ENCODE assay signal across 8 cellular contexts in genomic region chr16:682493-683395, GRCh38. TPM values are rescaled to one million over a fixed set of nuclear protein-coding genes. Genes with fewer than 3 reads are reported as not detected.
DNase-seq lines count a peak whose midpoint lies in the region; ATAC-seq and TF ChIP-seq lines count a peak whose summit lies in the region.

No MANE protein-coding gene starts in this region.

- H3K4me1 Mint-ChIP-seq in endodermal cell = peaks cover 17% of the 10 kb centered on the region
- H3K4me1 Mint-ChIP-seq in osteocyte (ENCODE audit: unreplicated experiment) = peaks cover 23% of the 10 kb centered on the region

- H3K27ac Mint-ChIP-seq in endodermal cell (peak overlapping the region; percentile 84), osteocyte (ENCODE audit: unreplicated experiment) (no peak overlapping the region)

- no peaks in the 10 kb centered on the region for H3F3A ChIP-seq in PC-3 (ENCODE audit: low read length, unreplicated experiment)

- H3K4me2 ChIP-seq in PC-3 (ENCODE audit: low read length) = peak overlapping the region; percentile 90

- CTCF ChIA-PET in PC-3 (lab: Charles Lee) = no interaction called here
- CTCF ChIA-PET in GM10248 (lab: Yijun Ruan, JAX) = interaction anchor here (3.2 kb wide), 1 partner anchor 23 kb away, joined by 12 read pairs; no protein-coding TSS in a partner anchor

- POLR2A ChIA-PET in PC-3 (lab: Charles Lee; ENCODE audit: unreplicated experiment) = no interaction called here
- POLR2A ChIA-PET in GM10248 (lab: Yijun Ruan, JAX) = no interaction called here

- H3K9me3 Mint-ChIP-seq in endodermal cell = no peaks in the 10 kb centered on the region
- no peaks in the 10 kb centered on the region for H3K9me3 Mint-ChIP-seq in osteocyte (ENCODE audit: unreplicated experiment)

- H4K20me1 ChIP-seq in PC-3 (ENCODE audit: low read length) = peaks cover 10% of the 10 kb centered on the region; the same call in 1 of the 2 replicates

- H3K27ac ChIP-seq in PC-3 (ENCODE audit: low read length) (peak overlapping the region; percentile 53; the same call in 1 of the 2 replicates), endodermal cell (ENCODE audit: low read depth, low read length) (no peak overlapping the region)

- H3K79me2 ChIP-seq in PC-3 (ENCODE audit: low read length) = peaks cover 35% of the 10 kb centered on the region

- no peak for TF ChIP-seq CTCF in GM06990 (IDR thresholded peaks at IDR 0.05; ENCODE audit: insufficient read depth, low read length, poor library complexity, severe bottlenecking)
- no peak for TF ChIP-seq CTCF in PC-3 (conservative IDR thresholded peaks at IDR 0.05; ENCODE audit: low read depth, low read length)
- TF ChIP-seq CTCF in endodermal cell (conservative IDR thresholded peaks at IDR 0.05) = peak; percentile 36
- TF ChIP-seq CTCF in osteocyte (IDR thresholded peaks at IDR 0.05) = no peak
- TF ChIP-seq CTCF in GM10248 (IDR thresholded peaks at IDR 0.05; ENCODE audit: control extremely low read depth, extremely low read depth, low read depth, missing control alignments) = no peak

- intact Hi-C loops in PC-3 (cut with micrococcal nuclease) = no loop called here

- peaks cover 36% of the 10 kb centered on the region for H3K36me3 Mint-ChIP-seq in endodermal cell (ENCODE audit: low read depth)
- peaks cover 14% of the 10 kb centered on the region for H3K36me3 Mint-ChIP-seq in osteocyte (ENCODE audit: unreplicated experiment)

- 94 to 96% methylated on average over 28 to 36 of the region's 36 CpGs for WGBS in endodermal cell (ENCODE audit: insufficient coverage in 1 of 2, insufficient read length in 1 of 2), 2 experiments

- H3K36me3 ChIP-seq in GM06990 (ENCODE audit: control insufficient read depth, insufficient read depth, low read length) (peaks cover 37% of the 10 kb centered on the region), PC-3 (ENCODE audit: low read depth, low read length) (peaks cover 6% of the 10 kb centered on the region), endodermal cell (ENCODE audit: control insufficient read depth, insufficient read depth, low read length) (peaks cover 36% of the 10 kb centered on the region)

- H3K9me3 ChIP-seq in PC-3 (ENCODE audit: low read length) (no peaks in the 10 kb centered on the region), endodermal cell (ENCODE audit: control insufficient read depth, low read length) (no peaks in the 10 kb centered on the region)

- H3K9me2 ChIP-seq in PC-3 (replicated peaks; ENCODE audit: low read length) = no peaks in the 10 kb centered on the region

- no peak for ATAC-seq in PC-3
- no peak for ATAC-seq in GM18519 (IDR thresholded peaks at IDR 0.05; ENCODE audit: low FRiP score, unreplicated experiment)

- H2AFZ ChIP-seq in PC-3 (ENCODE audit: low read length) = no peak overlapping the region

- DNase-seq in GM06990 (ENCODE audit: extremely low read depth, insufficient read length) (no peak), PC-3 (no peak), endodermal cell (no peak), osteocyte (ENCODE audit: extremely low spot score, unreplicated experiment) (no peak), hippocampal formation (lab: John Stamatoyannopoulos, UW) (no peak), GM10248 (ENCODE audit: extremely low spot score) (no peak), midbrain (lab: John Stamatoyannopoulos, UW) (no peak)

- BruUV-seq in PC-3 (replicated peaks; lab: Mats Ljungman, UMichigan) = TSS peak; percentile 57

- H3K9ac ChIP-seq in PC-3 (ENCODE audit: low read length) = peak overlapping the region; percentile 68
- no peak overlapping the region for H3K9ac ChIP-seq in endodermal cell (ENCODE audit: extremely low read depth, low read length, poor library complexity, severe bottlenecking)

- H3K27me3 Mint-ChIP-seq in endodermal cell (ENCODE audit: insufficient read depth) (no peaks in the 10 kb centered on the region), osteocyte (ENCODE audit: unreplicated experiment) (no peaks in the 10 kb centered on the region)

- peak overlapping the region; percentile 73 for H3K4me3 Mint-ChIP-seq in endodermal cell
- H3K4me3 Mint-ChIP-seq in osteocyte (ENCODE audit: unreplicated experiment) = peak overlapping the region; percentile 71

- H3K27me3 ChIP-seq in GM06990 (replicated peaks; ENCODE audit: control insufficient read depth, insufficient read depth, low read length) (no peaks in the 10 kb centered on the region), PC-3 (ENCODE audit: low read length) (no peaks in the 10 kb centered on the region), endodermal cell (ENCODE audit: control insufficient read depth, insufficient read depth, low read length, poor library complexity, severe bottlenecking) (no peaks in the 10 kb centered on the region)

- H3K4me1 ChIP-seq in PC-3 (ENCODE audit: insufficient read depth, low read length) = peaks cover 26% of the 10 kb centered on the region
- H3K4me1 ChIP-seq in endodermal cell (ENCODE audit: control insufficient read depth, insufficient read depth, low read length) = peaks cover 18% of the 10 kb centered on the region

- H3K4me3 ChIP-seq in GM06990 (replicated peaks; ENCODE audit: low read depth, low read length) (peak overlapping the region; percentile 77), PC-3 (ENCODE audit: low read length) (peak overlapping the region; percentile 78), endodermal cell (ENCODE audit: low read length) (peak overlapping the region; percentile 76)

RNA-seq across cellular contexts. Expression of gene JMJD8, which starts 1.4 kb away (rescaled TPM):
- total RNA-seq in PC-3 (2014; rRNA removed) = 81.3 and 90.5 TPM in 2 replicates
- total RNA-seq in endodermal cell = 10 to 100 TPM; 48.8 to 55.6 TPM
- 43.9 TPM for polyA plus RNA-seq in endodermal cell (2013, experiment 1 of 2)
- 39.3 TPM for polyA plus RNA-seq in endodermal cell (2013, experiment 2 of 2)
- 57.6 and 62.1 TPM in 2 replicates for total RNA-seq in osteocyte

RNA-seq across cellular contexts. Expression of gene STUB1, which starts 2.5 kb away (rescaled TPM):
- total RNA-seq in PC-3 (2014; rRNA removed) (152 and 226 TPM in 2 replicates), endodermal cell (100 to 1,000 TPM; 105 to 124 TPM), osteocyte (109 and 116 TPM in 2 replicates)
- polyA plus RNA-seq in endodermal cell (2013, experiment 1 of 2) = 68.0 TPM
- 67.5 TPM for polyA plus RNA-seq in endodermal cell (2013, experiment 2 of 2)

RNA-seq across cellular contexts. Expression of gene RHBDL1, which starts 7.3 kb away (rescaled TPM):
- total RNA-seq in PC-3 (2014; rRNA removed) = 1.7 and 3.7 TPM in 2 replicates
- 1 to 10 TPM; 3.7 to 5.1 TPM for total RNA-seq in endodermal cell
- polyA plus RNA-seq in endodermal cell (2013, experiment 1 of 2) = 4.2 TPM
- polyA plus RNA-seq in endodermal cell (2013, experiment 2 of 2) = 2.2 TPM
- total RNA-seq in osteocyte = 3.6 and 5.4 TPM in 2 replicates

RNA-seq across cellular contexts. Expression of gene WDR24, which starts 7.5 kb away (rescaled TPM):
- total RNA-seq in PC-3 (2014; rRNA removed) (9.5 and 12.7 TPM in 2 replicates), endodermal cell (10 to 100 TPM; 20.8 to 21.5 TPM), osteocyte (19.4 and 19.9 TPM in 2 replicates)
- polyA plus RNA-seq in endodermal cell (2013, experiment 1 of 2) = 13.9 TPM
- polyA plus RNA-seq in endodermal cell (2013, experiment 2 of 2) = 12.5 TPM

RNA-seq across cellular contexts. Expression of gene RHOT2, which starts 14.8 kb away (rescaled TPM):
- total RNA-seq in PC-3 (2014; rRNA removed) (93.0 and 100 TPM in 2 replicates), endodermal cell (100 to 1,000 TPM; 180 to 193 TPM), osteocyte (125 and 126 TPM in 2 replicates)
- polyA plus RNA-seq in endodermal cell (2013, experiment 1 of 2) = 121 TPM
- 103 TPM for polyA plus RNA-seq in endodermal cell (2013, experiment 2 of 2)
